14 cellular contexts compared by ENCODE assay signal in genomic region chr17:28532063-28532960, GRCh38.
A peak's percentile ranks its signal among the peaks of the same experiment; 100 is the strongest.
DNase-seq lines count a peak whose midpoint lies in the region; ATAC-seq and TF ChIP-seq lines count a peak whose summit lies in the region.
"Had no signal": no experiment of that assay in that cellular context is flagged by ENCODE, and none has a peak within 500 bp of the region (broad histone marks: within the 10 kb centered on the region; RNA-seq: fewer than 3 reads in every experiment).

No MANE protein-coding gene starts in this region.

- H3K36me3 Mint-ChIP-seq in nephron progenitor cell (ENCODE audit: low read depth) = no peaks in the 10 kb centered on the region
- H3K36me3 Mint-ChIP-seq: memory B cell had no signal

- H3K9me3 Mint-ChIP-seq in nephron progenitor cell = no peaks in the 10 kb centered on the region
- H3K9me3 Mint-ChIP-seq: activated CD4-positive, alpha-beta memory T cell treated with anti-CD3 and anti-CD28 coated beads, Interleukin-2, amount 10 ng/mL, durations not matched to agents 7 days and 5 days; activated T-helper 17 cell treated with anti-CD3 and anti-CD28 coated beads, Interleukin-2, amount 50 U/mL, for 72 hours; memory B cell had no signal

- DNase-seq in NCI-H524 (lab: John Stamatoyannopoulos, UW) = peak; percentile 86 to 90
- DNase-seq in nephron progenitor cell = no peak
- DNase-seq: activated CD4-positive, alpha-beta memory T cell treated with anti-CD3 and anti-CD28 coated beads, Interleukin-2, amount 10 ng/mL, durations not matched to agents 7 days and 5 days; amygdala; BE2C; DMS 273 treated with DMSO at 0.1 percent for 48 hours; NCI-H226; stimulated activated naive CD4-positive, alpha-beta T cell treated with Interleukin-2 at 50 U/mL for 16 hours; uterus had no signal

- H3K4me3 Mint-ChIP-seq in nephron progenitor cell = peak overlapping the region; percentile 55
- H3K4me3 Mint-ChIP-seq: activated CD4-positive, alpha-beta memory T cell treated with anti-CD3 and anti-CD28 coated beads, Interleukin-2, amount 10 ng/mL, durations not matched to agents 7 days and 5 days; activated T-helper 17 cell treated with anti-CD3 and anti-CD28 coated beads, Interleukin-2, amount 50 U/mL, for 72 hours; memory B cell had no signal

- H3K4me1 Mint-ChIP-seq in nephron progenitor cell = peaks cover 76% of the 10 kb centered on the region
- H3K4me1 Mint-ChIP-seq: activated CD4-positive, alpha-beta memory T cell treated with anti-CD3 and anti-CD28 coated beads, Interleukin-2, amount 10 ng/mL, durations not matched to agents 7 days and 5 days; activated T-helper 17 cell treated with anti-CD3 and anti-CD28 coated beads, Interleukin-2, amount 50 U/mL, for 72 hours; memory B cell had no signal

- TF ChIP-seq CTCF in nephron progenitor cell (IDR thresholded peaks at IDR 0.05) = no peak

- no peak for ATAC-seq in GM21717 (IDR thresholded peaks at IDR 0.05; ENCODE audit: unreplicated experiment)
- no peak for ATAC-seq in GM18520 (IDR thresholded peaks at IDR 0.05; ENCODE audit: unreplicated experiment)
- ATAC-seq: activated T-helper 17 cell treated with anti-CD3 and anti-CD28 coated beads, Interleukin-2, amount 50 U/mL, for 72 hours; gastroesophageal sphincter had no signal

- H3K27me3 Mint-ChIP-seq in nephron progenitor cell (ENCODE audit: low read depth, poor library complexity) = peaks cover 12% of the 10 kb centered on the region
- H3K27me3 Mint-ChIP-seq: activated T-helper 17 cell treated with anti-CD3 and anti-CD28 coated beads, Interleukin-2, amount 50 U/mL, for 72 hours had no signal

- H3K27ac Mint-ChIP-seq in nephron progenitor cell = peak overlapping the region; percentile 96
- H3K27ac Mint-ChIP-seq: activated CD4-positive, alpha-beta memory T cell treated with anti-CD3 and anti-CD28 coated beads, Interleukin-2, amount 10 ng/mL, durations not matched to agents 7 days and 5 days; activated T-helper 17 cell treated with anti-CD3 and anti-CD28 coated beads, Interleukin-2, amount 50 U/mL, for 72 hours; memory B cell had no signal
